ENCODE assay signal across 11 cellular contexts in genomic region chr9:37751186-37751585, GRCh38.
"Had no signal": no experiment of that assay in that cellular context is flagged by ENCODE, and none has a peak within 500 bp of the region (broad histone marks: within the 10 kb centered on the region; RNA-seq: fewer than 3 reads in every experiment).

No MANE protein-coding gene starts in this region.

- DNase-seq: activated CD4-positive, alpha-beta memory T cell treated with anti-CD3 and anti-CD28 coated beads, Interleukin-2, amount 10 ng/mL, durations not matched to agents 7 days and 5 days; activated naive CD4-positive, alpha-beta T cell treated with anti-CD3 and anti-CD28 coated beads for 36 hours; activated T-cell treated with anti-CD3 and anti-CD28 coated beads, Interleukin-2, amount 50 U/mL, for 72 hours; central memory CD4-positive, alpha-beta T cell; effector CD8-positive, alpha-beta T cell; hippocampal formation; stimulated activated CD4-positive, alpha-beta T cell treated with anti-CD3 and anti-CD28 coated beads, Interleukin-2, amount 100 ng/mL, for 48 hours; stimulated activated naive CD8-positive, alpha-beta T cell treated with anti-CD3 and anti-CD28 coated beads, Interleukin-15, amount 100 ng/mL, for 72 hours; T-helper 9 cell had no signal

- H3K36me3 ChIP-seq: thoracic aorta had no signal

- H3K27ac ChIP-seq: coronary artery, thoracic aorta had no signal

- ATAC-seq: activated T-cell treated with anti-CD3 and anti-CD28 coated beads, Interleukin-2, amount 50 U/mL, for 72 hours; stimulated activated naive CD8-positive, alpha-beta T cell treated with anti-CD3 and anti-CD28 coated beads, Interleukin-15, amount 100 ng/mL, for 72 hours had no signal

- H3K27ac Mint-ChIP-seq: activated CD4-positive, alpha-beta memory T cell treated with anti-CD3 and anti-CD28 coated beads, Interleukin-2, amount 10 ng/mL, durations not matched to agents 7 days and 5 days; activated naive CD4-positive, alpha-beta T cell treated with anti-CD3 and anti-CD28 coated beads for 36 hours; activated T-cell treated with anti-CD3 and anti-CD28 coated beads, Interleukin-2, amount 50 U/mL, for 72 hours; stimulated activated naive CD8-positive, alpha-beta T cell treated with anti-CD3 and anti-CD28 coated beads, Interleukin-15, amount 100 ng/mL, for 72 hours had no signal

- H3K27me3 Mint-ChIP-seq: activated CD4-positive, alpha-beta memory T cell treated with anti-CD3 and anti-CD28 coated beads, Interleukin-2, amount 10 ng/mL, durations not matched to agents 7 days and 5 days; stimulated activated naive CD8-positive, alpha-beta T cell treated with anti-CD3 and anti-CD28 coated beads, Interleukin-15, amount 100 ng/mL, for 72 hours had no signal

- H3K4me3 ChIP-seq: coronary artery, thoracic aorta had no signal

- H3K4me3 Mint-ChIP-seq: activated CD4-positive, alpha-beta memory T cell treated with anti-CD3 and anti-CD28 coated beads, Interleukin-2, amount 10 ng/mL, durations not matched to agents 7 days and 5 days; activated naive CD4-positive, alpha-beta T cell treated with anti-CD3 and anti-CD28 coated beads for 36 hours; stimulated activated naive CD8-positive, alpha-beta T cell treated with anti-CD3 and anti-CD28 coated beads, Interleukin-15, amount 100 ng/mL, for 72 hours had no signal

- H3K9me3 Mint-ChIP-seq: activated naive CD4-positive, alpha-beta T cell treated with anti-CD3 and anti-CD28 coated beads for 36 hours had no signal

- H3K9me3 ChIP-seq: thoracic aorta had no signal
